1 cellular context compared by ENCODE assay signal in genomic region chr10:110497438-110498086, GRCh38.
TF ChIP-seq lines count a peak whose summit lies in the region.

TSS of gene DUSP5 (plus strand) at chr10:110497907. CDS start at chr10:110498122, 215 bp downstream.

TF ChIP-seq in HEK293, 187 proteins besides CTCF, POLR2A, EP300 and RAD21 (continued from another document):
- TF ChIP-seq ZNF114 (tag by site-specific recombination; IDR thresholded peaks at IDR 0.05) (no peak), ZNF16 (tag by site-specific recombination; IDR thresholded peaks at IDR 0.05; ENCODE audit: low read depth) (no peak), ZNF521 (tag by site-specific recombination; IDR thresholded peaks at IDR 0.05) (no peak), ZNF155 (tag by site-specific recombination; IDR thresholded peaks at IDR 0.05) (no peak), ZEB2 (tag by site-specific recombination; IDR thresholded peaks at IDR 0.05) (peak; percentile 65), ZNF211 (tag by site-specific recombination; IDR thresholded peaks at IDR 0.05; ENCODE audit: low read depth) (no peak), ZNF558 (tag by site-specific recombination; IDR thresholded peaks at IDR 0.05) (no peak), ZNF280C (tag by site-specific recombination; IDR thresholded peaks at IDR 0.05) (no peak), ZNF354C (tag by site-specific recombination; IDR thresholded peaks at IDR 0.05; ENCODE audit: borderline replicate concordance, low read depth) (no peak), PBX3 (CRISPR knock-in tag; IDR thresholded peaks at IDR 0.05) (peak; percentile 84; the same call in 1 of the 2 replicates), ZSCAN4 (tag by site-specific recombination; IDR thresholded peaks at IDR 0.05) (no peak), ZNF677 (tag by site-specific recombination; IDR thresholded peaks at IDR 0.05) (no peak), ZNF18 (tag by site-specific recombination; IDR thresholded peaks at IDR 0.05) (no peak), SP2 (tag by site-specific recombination; IDR thresholded peaks at IDR 0.05) (peak; percentile 89), ZBTB21 (tag by site-specific recombination; IDR thresholded peaks at IDR 0.05) (no peak), ZNF366 (tag by site-specific recombination; conservative IDR thresholded peaks at IDR 0.05) (peak; percentile 67), ZNF792 (tag by site-specific recombination; IDR thresholded peaks at IDR 0.05) (no peak), HOXA7 (CRISPR knock-in tag; IDR thresholded peaks at IDR 0.05; ENCODE audit: borderline replicate concordance) (no peak), BCL6B (tag by site-specific recombination; IDR thresholded peaks at IDR 0.05) (no peak), ZNF335 (tag by site-specific recombination; conservative IDR thresholded peaks at IDR 0.05) (0 out of 2 replicates have a peak, but pooled peaks have one; percentile 12), ZNF600 (tag by site-specific recombination; IDR thresholded peaks at IDR 0.05) (peak; percentile 97), ZNF843 (tag by site-specific recombination; IDR thresholded peaks at IDR 0.05) (0 out of 2 replicates have a peak, but pooled peaks have one; percentile 30), MEIS1 (CRISPR knock-in tag; IDR thresholded peaks at IDR 0.05; ENCODE audit: borderline replicate concordance) (no peak), ZNF626 (tag by site-specific recombination; IDR thresholded peaks at IDR 0.05) (no peak), ZNF548 (tag by site-specific recombination; IDR thresholded peaks at IDR 0.05) (no peak), PRDM10 (tag by site-specific recombination; IDR thresholded peaks at IDR 0.05) (peak; percentile 41; the same call in 1 of the 2 replicates), ZFP41 (tag by site-specific recombination; IDR thresholded peaks at IDR 0.05; ENCODE audit: borderline replicate concordance) (no peak), ZNF174 (tag by site-specific recombination; IDR thresholded peaks at IDR 0.05) (no peak), ZBTB1 (tag by site-specific recombination; IDR thresholded peaks at IDR 0.05) (no peak), SETDB1 (IDR thresholded peaks at IDR 0.05; ENCODE audit: insufficient read length, low read length) (no peak), PRDM4 (tag by site-specific recombination; IDR thresholded peaks at IDR 0.05) (no peak), OSR2 (tag by site-specific recombination; IDR thresholded peaks at IDR 0.05) (peak; percentile 46; the same call in 1 of the 2 replicates), ZNF777 (tag by site-specific recombination; IDR thresholded peaks at IDR 0.05; ENCODE audit: borderline replicate concordance) (peak; percentile 72; the same call in 1 of the 2 replicates), ZNF549 (tag by site-specific recombination; IDR thresholded peaks at IDR 0.05) (no peak), ZNF518A (tag by site-specific recombination; conservative IDR thresholded peaks at IDR 0.05; ENCODE audit: low read depth) (no peak), KLF17 (tag by site-specific recombination; IDR thresholded peaks at IDR 0.05) (peak; percentile 66; the same call in 1 of the 2 replicates)
TF ChIP-seq in HEK293: peak in this region for 50.
